Comparison of ENCODE assay signal across 11 cellular contexts in the genomic region with DNA sequence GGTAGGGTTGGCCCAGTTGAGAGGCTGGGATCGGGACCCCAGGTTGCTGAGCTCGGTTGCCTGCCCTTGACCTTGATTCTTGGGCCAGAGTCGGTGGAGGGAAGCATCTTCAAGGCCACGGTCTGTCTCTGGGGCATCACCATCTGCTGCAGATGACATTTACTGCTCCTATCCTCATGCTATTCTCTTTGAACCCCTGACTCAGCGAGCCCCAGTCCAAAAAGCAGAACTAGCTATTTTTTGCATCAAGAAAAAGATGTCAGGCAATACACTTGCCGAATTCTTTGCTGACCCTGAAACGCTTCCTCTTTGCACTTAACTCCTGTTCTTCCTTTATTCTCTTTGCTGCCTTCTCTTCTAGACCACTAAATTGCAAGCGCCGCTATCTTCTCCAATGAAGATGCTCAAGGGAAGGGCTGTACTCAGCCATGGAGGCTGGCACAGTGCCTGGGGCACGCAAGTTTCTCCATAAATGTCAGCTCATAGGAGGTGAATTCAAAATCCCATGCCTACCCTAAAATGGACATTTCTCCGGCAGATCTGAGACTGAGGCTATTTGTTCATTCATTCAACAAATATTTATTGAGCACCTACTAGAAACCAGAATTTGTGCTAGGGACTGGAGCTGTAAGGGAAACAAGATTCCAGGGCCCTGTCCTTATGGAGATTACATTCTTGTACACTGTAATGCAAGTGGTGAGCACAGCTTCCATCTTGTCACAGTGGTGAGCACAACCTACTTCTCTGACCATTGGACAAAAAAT. TPM values are rescaled to one million over a fixed set of nuclear protein-coding genes. Genes with fewer than 3 reads are reported as not detected.
DNase-seq lines count a peak whose midpoint lies in the region; ATAC-seq, FAIRE-seq and TF ChIP-seq lines count a peak whose summit lies in the region.
"Had no signal": no experiment of that assay in that cellular context is flagged by ENCODE, and none has a peak within 500 bp of the region (broad histone marks: within the 10 kb centered on the region; RNA-seq: fewer than 3 reads in every experiment).

No MANE protein-coding gene starts in this region.

- H3K4me3 ChIP-seq in DOHH2 (ENCODE audit: low read length) (no peak overlapping the region), Peyer's patch (no peak overlapping the region), sigmoid colon (no peak overlapping the region)

- DNase-seq in Peyer's patch (peak in 1 of 3 donors; percentile 52), Right ventricle myocardium inferior (ENCODE audit: missing footprints) (no peak), sigmoid colon (no peak), NCI-H1436 treated with DMSO at 0.1 percent for 48 hours (lab: John Stamatoyannopoulos, UW) (no peak), HTR-8/SVneo (ENCODE audit: insufficient read length, low spot score) (no peak)
- DNase-seq: DND-41, NCI-H446 treated with DMSO at 0.1 percent for 48 hours had no signal

- no peaks in the 10 kb centered on the region for H3K9me2 ChIP-seq in DOHH2 (replicated peaks; ENCODE audit: control insufficient read depth, low read length)

- peak overlapping the region; percentile 44 for H3K4me2 ChIP-seq in DOHH2 (ENCODE audit: low read length)

- H4K20me1 ChIP-seq in DOHH2 (ENCODE audit: control insufficient read depth, insufficient read depth, low read depth, low read length) = no peaks in the 10 kb centered on the region

- intact Hi-C loops in Right ventricle myocardium inferior (cut with DNase I) = loop anchor here (5.0 kb wide), 1 partner anchor 141 kb away; no protein-coding TSS in a partner anchor
- intact Hi-C loops in sigmoid colon (cut with DNase I) = no loop called here

- no peak overlapping the region for H3K27ac ChIP-seq in DOHH2 (ENCODE audit: low read depth, low read length)
- peak overlapping the region; percentile 59 to 76 (median 73) for H3K27ac ChIP-seq in Peyer's patch
- peak overlapping the region; percentile 70 to 83 (median 77) for H3K27ac ChIP-seq in sigmoid colon
- H3K27ac ChIP-seq: HL-60 had no signal

- TF ChIP-seq EP300 in sigmoid colon (IDR thresholded peaks at IDR 0.05) = no peak

- H3K9me3 ChIP-seq in DOHH2 (ENCODE audit: control insufficient read depth, insufficient read depth, low read length) (no peaks in the 10 kb centered on the region), Peyer's patch (no peaks in the 10 kb centered on the region), sigmoid colon (no peaks in the 10 kb centered on the region)

- no peaks in the 10 kb centered on the region for H3F3A ChIP-seq in DOHH2 (ENCODE audit: control insufficient read depth, insufficient read depth)

- no peak for TF ChIP-seq CTCF in DOHH2 (IDR thresholded peaks at IDR 0.05; ENCODE audit: low read depth, low read length, poor library complexity, severe bottlenecking)
- TF ChIP-seq CTCF in Peyer's patch (IDR thresholded peaks at IDR 0.05) = no peak
- no peak for TF ChIP-seq CTCF in sigmoid colon (IDR thresholded peaks at IDR 0.05)

- FAIRE-seq in HTR-8/SVneo (lab: Jason Lieb, UNC) = no peak

- 44 to 78% methylated on average over 11 of the region's 11 CpGs for WGBS in sigmoid colon, 2 donors

- ATAC-seq in Right ventricle myocardium inferior (peak; percentile 48), HG03439 (IDR thresholded peaks at IDR 0.05; ENCODE audit: unreplicated experiment) (no peak), HG02571 (IDR thresholded peaks at IDR 0.05; ENCODE audit: unreplicated experiment) (no peak)

- H3K4me1 ChIP-seq in DOHH2 (ENCODE audit: control insufficient read depth, low read length) = peaks cover 21% of the 10 kb centered on the region
- H3K4me1 ChIP-seq in Peyer's patch = peaks cover 0 to 28% (median 15%) of the 10 kb centered on the region in 4 donors
- peaks cover 0 to 21% (median 14%) of the 10 kb centered on the region in 4 donors for H3K4me1 ChIP-seq in sigmoid colon

- peaks cover 2% of the 10 kb centered on the region; the same call in 1 of the 2 replicates for H3K27me3 ChIP-seq in DOHH2 (ENCODE audit: control insufficient read depth, low read length)
- H3K27me3 ChIP-seq in Peyer's patch = no peaks in the 10 kb centered on the region
- H3K27me3 ChIP-seq in sigmoid colon = no peaks in the 10 kb centered on the region

- no peaks in the 10 kb centered on the region for H3K79me2 ChIP-seq in DOHH2 (ENCODE audit: control insufficient read depth, low read length)

- H3K36me3 ChIP-seq in DOHH2 (ENCODE audit: control insufficient read depth, low read length) (no peaks in the 10 kb centered on the region), Peyer's patch (no peaks in the 10 kb centered on the region), sigmoid colon (no peaks in the 10 kb centered on the region)

- no peak for TF ChIP-seq POLR2A in Peyer's patch (IDR thresholded peaks at IDR 0.05)
- TF ChIP-seq POLR2A in sigmoid colon (IDR thresholded peaks at IDR 0.05) = no peak

RNA-seq across cellular contexts. Expression of a gene that starts 20.5 kb away (rescaled TPM):
- 100 to 1,000 TPM; 107 to 210 (median 119) TPM for total RNA-seq in Peyer's patch
- total RNA-seq in Right ventricle myocardium inferior = 267 TPM
- 100 to 1,000 TPM; 128 to 214 (median 145) TPM for total RNA-seq in sigmoid colon
- polyA plus RNA-seq in sigmoid colon = 100 to 1,000 TPM; 372 to 454 (median 393) TPM
